ENCODE assay signal across 12 cellular contexts in the genomic region with DNA sequence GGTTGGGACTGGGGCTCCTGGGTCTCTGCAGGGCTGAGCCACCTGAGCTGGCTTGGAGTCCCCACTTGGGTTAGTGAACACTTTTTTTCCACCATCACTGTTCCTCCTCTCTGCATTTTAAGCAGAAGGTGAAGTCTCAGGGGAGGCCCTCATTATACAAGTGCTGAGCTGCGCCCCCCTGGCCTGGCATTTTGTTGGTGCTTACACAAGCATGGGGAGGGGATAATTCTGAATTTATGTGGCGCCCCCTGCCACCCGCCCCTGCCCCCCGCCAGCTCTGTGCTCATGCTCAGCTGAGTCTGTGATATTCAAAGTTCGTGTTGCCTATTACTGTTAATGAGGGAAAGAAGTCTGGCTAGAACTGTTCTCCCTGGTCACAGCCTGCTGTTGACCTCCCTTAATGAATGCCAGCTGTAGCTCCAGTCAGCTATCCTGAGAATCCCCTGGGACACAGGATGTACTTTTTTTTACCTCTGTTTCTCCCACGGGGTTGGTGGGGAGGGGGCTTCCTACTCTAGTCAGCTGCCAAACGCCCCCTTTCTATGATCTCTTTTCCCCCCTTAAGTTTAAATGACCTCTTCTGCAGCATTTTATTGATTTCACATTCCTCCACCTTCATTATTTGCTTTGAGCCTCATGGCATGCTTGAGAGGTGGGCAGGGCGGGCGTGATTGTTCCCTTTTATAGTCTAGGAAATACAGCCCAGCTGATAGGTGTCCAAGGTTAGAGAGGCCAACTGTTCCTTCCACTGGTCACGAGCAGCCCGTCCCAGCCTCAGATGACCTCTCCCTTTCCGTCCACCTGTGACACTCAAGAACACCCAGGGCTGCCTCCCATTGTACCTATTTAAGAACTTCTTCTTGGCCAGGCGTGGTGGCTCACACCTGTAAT. TPM values are rescaled to one million over a fixed set of nuclear protein-coding genes. Genes with fewer than 3 reads are reported as not detected.
DNase-seq lines count a peak whose midpoint lies in the region; ATAC-seq and TF ChIP-seq lines count a peak whose summit lies in the region.
"Had no signal": no experiment of that assay in that cellular context is flagged by ENCODE, and none has a peak within 500 bp of the region (broad histone marks: within the 10 kb centered on the region; RNA-seq: fewer than 3 reads in every experiment).

No MANE protein-coding gene starts in this region.

- H3K9me3 ChIP-seq in RWPE2 (ENCODE audit: severe bottlenecking) = no peaks in the 10 kb centered on the region

- H3K27me3 ChIP-seq in RWPE2 (ENCODE audit: insufficient read depth, poor library complexity, severe bottlenecking) = no peaks in the 10 kb centered on the region

- H3K4me1 Mint-ChIP-seq in activated CD4-positive, alpha-beta T cell treated with anti-CD3 and anti-CD28 coated beads for 36 hours = peaks cover 9% of the 10 kb centered on the region

- peak; percentile 79 for DNase-seq in DMS 273 (lab: John Stamatoyannopoulos, UW; ENCODE audit: unreplicated experiment)
- DNase-seq in RWPE2 (ENCODE audit: low spot score) = no peak
- DNase-seq in left ventricle myocardium superior = peak; percentile 61
- peak; percentile 43 for DNase-seq in renal cortical epithelial cell (ENCODE audit: low read depth)
- DNase-seq in activated CD4-positive, alpha-beta T cell treated with anti-CD3 and anti-CD28 coated beads for 36 hours = no peak
- DNase-seq in ecto neural progenitor cell (ENCODE audit: low spot score) = no peak
- DNase-seq in SIG-M5 (lab: John Stamatoyannopoulos, UW) = no peak
- DNase-seq: activated naive CD4-positive, alpha-beta T cell treated with Interleukin-2 at 50 U/mL for 16 hours had no signal

- TF ChIP-seq CTCF in RWPE2 (IDR thresholded peaks at IDR 0.05; ENCODE audit: poor library complexity, severe bottlenecking) = no peak

- POLR2A ChIA-PET in activated CD4-positive, alpha-beta T cell treated with anti-CD3 and anti-CD28 coated beads for 36 hours (lab: Charles Lee) = interaction anchor here (0.9 kb wide), 1 partner anchor 31 kb away, joined by 3 read pairs; no protein-coding TSS in a partner anchor

- peaks cover 26% of the 10 kb centered on the region for H3K27me3 Mint-ChIP-seq in activated CD4-positive, alpha-beta T cell treated with anti-CD3 and anti-CD28 coated beads for 36 hours

- ATAC-seq in RWPE2 (ENCODE audit: low read depth) (no peak), left ventricle myocardium superior (peak; percentile 43), GM21528 (IDR thresholded peaks at IDR 0.05; ENCODE audit: low FRiP score, unreplicated experiment) (no peak)
- ATAC-seq in activated CD4-positive, alpha-beta T cell treated with anti-CD3 and anti-CD28 coated beads for 36 hours = no peak

- no peak overlapping the region for H3K27ac Mint-ChIP-seq in activated CD4-positive, alpha-beta T cell treated with anti-CD3 and anti-CD28 coated beads for 36 hours

- no peaks in the 10 kb centered on the region for H3K9me3 Mint-ChIP-seq in activated CD4-positive, alpha-beta T cell treated with anti-CD3 and anti-CD28 coated beads for 36 hours (ENCODE audit: low read depth)

- H3K36me3 ChIP-seq in RWPE2 (ENCODE audit: low read depth) = no peaks in the 10 kb centered on the region

- no peaks in the 10 kb centered on the region for H3K36me3 Mint-ChIP-seq in activated CD4-positive, alpha-beta T cell treated with anti-CD3 and anti-CD28 coated beads for 36 hours (ENCODE audit: low read depth)

- intact Hi-C loops in left ventricle myocardium superior (cut with micrococcal nuclease) = no loop called here
- intact Hi-C loops in activated CD4-positive, alpha-beta T cell treated with anti-CD3 and anti-CD28 coated beads for 36 hours (cut with DNase I, micrococcal nuclease) = no loop called here

- no peak overlapping the region for H3K4me3 Mint-ChIP-seq in activated CD4-positive, alpha-beta T cell treated with anti-CD3 and anti-CD28 coated beads for 36 hours

- CTCF ChIA-PET in activated CD4-positive, alpha-beta T cell treated with anti-CD3 and anti-CD28 coated beads for 36 hours (lab: Charles Lee) = interaction anchor here (1.5 to 4.9 kb wide), 5 partner anchors 8 to 105 kb away, joined by 4 to 45 read pairs (median 13); a partner anchor contains a TSS

- no peak overlapping the region for H3K4me3 ChIP-seq in RWPE2 (ENCODE audit: severe bottlenecking)

- peak overlapping the region; percentile 45 for H3K27ac ChIP-seq in RWPE2 (ENCODE audit: poor library complexity, severe bottlenecking)

- H3K4me1 ChIP-seq in RWPE2 (ENCODE audit: insufficient read depth, poor library complexity, severe bottlenecking) = peaks cover 27% of the 10 kb centered on the region

RNA-seq across cellular contexts. Expression of a gene that starts 12.2 kb away (rescaled TPM):
- total RNA-seq in left ventricle myocardium superior (173 TPM), renal cortical epithelial cell (3.6 and 9.7 TPM in 2 replicates)
- total RNA-seq in activated CD4-positive, alpha-beta T cell treated with anti-CD3 and anti-CD28 coated beads for 36 hours = under 1 TPM; 0.58 to 0.71 TPM

RNA-seq across cellular contexts. Expression of a gene that starts 22.8 kb away (rescaled TPM):
- not detected for total RNA-seq in left ventricle myocardium superior
- not detected in 2 replicates for total RNA-seq in renal cortical epithelial cell
- total RNA-seq in activated CD4-positive, alpha-beta T cell treated with anti-CD3 and anti-CD28 coated beads for 36 hours = not detected
- total RNA-seq: Calu3, M059J, pulmonary artery endothelial cell had no signal

RNA-seq across cellular contexts. Expression of a gene that starts 28.6 kb away (rescaled TPM):
- 14.4 TPM for total RNA-seq in left ventricle myocardium superior
- 5.6 and 15.7 TPM in 2 replicates for total RNA-seq in renal cortical epithelial cell
- not detected for total RNA-seq in activated CD4-positive, alpha-beta T cell treated with anti-CD3 and anti-CD28 coated beads for 36 hours
- total RNA-seq: Calu3 had no signal

RNA-seq across cellular contexts. Expression of a gene that starts 35.0 kb away (rescaled TPM):
- total RNA-seq in left ventricle myocardium superior = 13.2 TPM
- 3.0 and 16.3 TPM in 2 replicates for total RNA-seq in renal cortical epithelial cell
- 10 to 100 TPM; 29.9 TPM for total RNA-seq in activated CD4-positive, alpha-beta T cell treated with anti-CD3 and anti-CD28 coated beads for 36 hours

RNA-seq across cellular contexts. Expression of a gene that starts 52.4 kb away (rescaled TPM):
- 44.7 TPM for total RNA-seq in left ventricle myocardium superior
- total RNA-seq in renal cortical epithelial cell = 559 and 965 TPM in 2 replicates
- 1 to 10 TPM; 6.8 to 6.9 TPM for total RNA-seq in activated CD4-positive, alpha-beta T cell treated with anti-CD3 and anti-CD28 coated beads for 36 hours

Comparison
In these comparisons a context has a peak if more than half of its experiments do, and no peak if none do; other contexts are left out.
1. DNase-seq: peak in DMS 273 (single experiment), left ventricle myocardium superior (single experiment) and renal cortical epithelial cell (single experiment); none in RWPE2 (single experiment), activated CD4-positive, alpha-beta T cell treated with anti-CD3 and anti-CD28 coated beads for 36 hours (single experiment), ecto neural progenitor cell (single experiment) and SIG-M5 (single experiment).
2. RNA of a gene that starts 12.2 kb away (total RNA-seq): 173 TPM in left ventricle myocardium superior (single experiment); 3.6 to 9.7 TPM in renal cortical epithelial cell and 0.58 to 0.71 TPM in activated CD4-positive, alpha-beta T cell treated with anti-CD3 and anti-CD28 coated beads for 36 hours; every median in the first group is over 10 times any median in the second.